9 cellular contexts compared by ENCODE assay signal in genomic region chr3:38151667-38152265, GRCh38. TPM values are rescaled to one million over a fixed set of nuclear protein-coding genes. Genes with fewer than 3 reads are reported as not detected.
DNase-seq lines count a peak whose midpoint lies in the region; ATAC-seq and TF ChIP-seq lines count a peak whose summit lies in the region.
"Had no signal": no experiment of that assay in that cellular context is flagged by ENCODE, and none has a peak within 500 bp of the region (broad histone marks: within the 10 kb centered on the region; RNA-seq: fewer than 3 reads in every experiment).

No MANE protein-coding gene starts in this region.

- 71 to 83% methylated on average over 3 of the region's 3 CpGs for WGBS in upper lobe of left lung, 2 donors

- H3K4me3 Mint-ChIP-seq in activated naive CD4-positive, alpha-beta T cell treated with anti-CD3 and anti-CD28 coated beads, Interleukin-2, amount 50 U/mL, for 24 hours: no peak overlapping the region
- H3K4me3 Mint-ChIP-seq in activated naive CD4-positive, alpha-beta T cell treated with anti-CD3 and anti-CD28 coated beads for 36 hours: no peak overlapping the region
- H3K4me3 Mint-ChIP-seq in T-helper 17 cell (no peak overlapping the region), immature natural killer cell (peak overlapping the region in 3 of 5 donors; percentile 49 to 71 (median 50))

- intact Hi-C loops in activated naive CD4-positive, alpha-beta T cell treated with anti-CD3 and anti-CD28 coated beads for 36 hours (cut with micrococcal nuclease): loop anchor here (2.0 kb wide), 1 partner anchor 13 kb away; the partner anchor contains the start of gene OXSR1

- TF ChIP-seq POLR2A in upper lobe of left lung (IDR thresholded peaks at IDR 0.05): no peak

- peak overlapping the region; percentile 66 for H3K27ac Mint-ChIP-seq in activated naive CD4-positive, alpha-beta T cell treated with anti-CD3 and anti-CD28 coated beads, Interleukin-2, amount 50 U/mL, for 24 hours
- H3K27ac Mint-ChIP-seq in activated naive CD4-positive, alpha-beta T cell treated with anti-CD3 and anti-CD28 coated beads for 36 hours: no peak overlapping the region
- peak overlapping the region; percentile 74 for H3K27ac Mint-ChIP-seq in T-helper 17 cell
- H3K27ac Mint-ChIP-seq in immature natural killer cell: peak overlapping the region; percentile 73 to 96 (median 90)

- H3K36me3 ChIP-seq in upper lobe of left lung (no peaks in the 10 kb centered on the region), HAP-1 (replicated peaks) (no peaks in the 10 kb centered on the region)

- peak; percentile 91 for ATAC-seq in T-helper 17 cell
- ATAC-seq in upper lobe of left lung (ENCODE audit: low FRiP score in 2 of 2): peak; percentile 53 to 60
- no peak for ATAC-seq in HG02678 (IDR thresholded peaks at IDR 0.05; ENCODE audit: unreplicated experiment)

- H3K9me3 Mint-ChIP-seq in activated naive CD4-positive, alpha-beta T cell treated with anti-CD3 and anti-CD28 coated beads, Interleukin-2, amount 50 U/mL, for 24 hours: peaks cover 9% of the 10 kb centered on the region
- H3K9me3 Mint-ChIP-seq in activated naive CD4-positive, alpha-beta T cell treated with anti-CD3 and anti-CD28 coated beads for 36 hours: peaks cover 8% of the 10 kb centered on the region
- peaks cover 0 to 4% (median under 1%) of the 10 kb centered on the region in 6 donors for H3K9me3 Mint-ChIP-seq in immature natural killer cell

- peaks cover 36% of the 10 kb centered on the region for H3K4me1 Mint-ChIP-seq in activated naive CD4-positive, alpha-beta T cell treated with anti-CD3 and anti-CD28 coated beads, Interleukin-2, amount 50 U/mL, for 24 hours
- peaks cover 41% of the 10 kb centered on the region for H3K4me1 Mint-ChIP-seq in activated naive CD4-positive, alpha-beta T cell treated with anti-CD3 and anti-CD28 coated beads for 36 hours (ENCODE audit: low read depth)
- peaks cover 17% of the 10 kb centered on the region for H3K4me1 Mint-ChIP-seq in T-helper 17 cell
- peaks cover 14 to 22% of the 10 kb centered on the region in 2 donors for H3K4me1 Mint-ChIP-seq in immature natural killer cell

- no peak for DNase-seq in activated naive CD4-positive, alpha-beta T cell treated with anti-CD3 and anti-CD28 coated beads for 36 hours
- no peak for DNase-seq in T-helper 17 cell
- peak in 2 of 3 donors; percentile 30 to 54 for DNase-seq in immature natural killer cell
- DNase-seq in upper lobe of left lung: no peak
- DNase-seq in HAP-1 (ENCODE audit: low spot score in 2 of 2): no peak
- DNase-seq in dermis blood vessel endothelial cell: no peak
- DNase-seq: stimulated activated CD4-positive, alpha-beta T cell treated with anti-CD3 and anti-CD28 coated beads, Interleukin-4, amount 100 ng/mL, for 24 hours had no signal

- H3K4me3 ChIP-seq in upper lobe of left lung (no peak overlapping the region), HAP-1 (no peak overlapping the region)

- H3K4me1 ChIP-seq in upper lobe of left lung (peaks cover 0 to 16% (median 11%) of the 10 kb centered on the region in 4 donors), HAP-1 (no peaks in the 10 kb centered on the region)

- TF ChIP-seq EP300 in upper lobe of left lung (IDR thresholded peaks at IDR 0.05): no peak

- no peaks in the 10 kb centered on the region for H3K36me3 Mint-ChIP-seq in activated naive CD4-positive, alpha-beta T cell treated with anti-CD3 and anti-CD28 coated beads, Interleukin-2, amount 50 U/mL, for 24 hours
- H3K36me3 Mint-ChIP-seq in activated naive CD4-positive, alpha-beta T cell treated with anti-CD3 and anti-CD28 coated beads for 36 hours (ENCODE audit: low read depth): peaks cover 1% of the 10 kb centered on the region
- H3K36me3 Mint-ChIP-seq in T-helper 17 cell (ENCODE audit: low read depth) (no peaks in the 10 kb centered on the region), immature natural killer cell (peaks cover 2 to 6% (median 3%) of the 10 kb centered on the region in 3 donors)

- H3K9me3 ChIP-seq in T-helper 17 cell (ENCODE audit: control insufficient read depth, low read length, poor library complexity, severe bottlenecking): no peaks in the 10 kb centered on the region
- no peaks in the 10 kb centered on the region for H3K9me3 ChIP-seq in upper lobe of left lung
- no peaks in the 10 kb centered on the region; the same call in 1 of the 2 replicates for H3K9me3 ChIP-seq in HAP-1

- H3K27me3 Mint-ChIP-seq in activated naive CD4-positive, alpha-beta T cell treated with anti-CD3 and anti-CD28 coated beads, Interleukin-2, amount 50 U/mL, for 24 hours: no peaks in the 10 kb centered on the region
- H3K27me3 Mint-ChIP-seq in activated naive CD4-positive, alpha-beta T cell treated with anti-CD3 and anti-CD28 coated beads for 36 hours (ENCODE audit: low read depth): no peaks in the 10 kb centered on the region
- H3K27me3 Mint-ChIP-seq in T-helper 17 cell (no peaks in the 10 kb centered on the region), immature natural killer cell (ENCODE audit: low read depth in 3 of 3) (peaks cover 0 to 4% (median 0%) of the 10 kb centered on the region in 3 donors)

- peak overlapping the region; percentile 21 to 72 (median 54) for H3K27ac ChIP-seq in upper lobe of left lung

- in situ Hi-C loops in HAP-1 (cut with MboI; ENCODE audit: low sequenced_read_pairs): no loop called here

- TF ChIP-seq CTCF in upper lobe of left lung (IDR thresholded peaks at IDR 0.05): no peak

- CTCF ChIA-PET in activated naive CD4-positive, alpha-beta T cell treated with anti-CD3 and anti-CD28 coated beads for 36 hours (lab: Charles Lee): interaction anchor here (3.9 kb wide), 1 partner anchor 12 kb away, joined by 19 read pairs; the partner anchor contains the start of gene OXSR1

- H3K27me3 ChIP-seq in upper lobe of left lung: no peaks in the 10 kb centered on the region
- H3K27me3 ChIP-seq in HAP-1 (ENCODE audit: low read depth): no peaks in the 10 kb centered on the region

RNA-seq across cellular contexts. Expression of gene MYD88, which starts 13.3 kb away (rescaled TPM):
- total RNA-seq in activated naive CD4-positive, alpha-beta T cell treated with anti-CD3 and anti-CD28 coated beads for 36 hours: 10 to 100 TPM; 16.6 to 19.3 TPM
- total RNA-seq in T-helper 17 cell: 10 to 100 TPM; 44.0 to 45.5 TPM
- 100 to 1,000 TPM in 2 of 3 donors, 10 to 100 TPM in 1; 94.0 to 205 (median 129) TPM for polyA plus RNA-seq in immature natural killer cell
- total RNA-seq in upper lobe of left lung: 100 to 1,000 TPM in 2 of 6 donors, 10 to 100 TPM in 4; 38.1 to 116 (median 83.3) TPM
- 29.3 and 29.9 TPM in 2 replicates for total RNA-seq in dermis blood vessel endothelial cell

RNA-seq across cellular contexts. Expression of gene OXSR1, which starts 13.6 kb away (rescaled TPM):
- total RNA-seq in activated naive CD4-positive, alpha-beta T cell treated with anti-CD3 and anti-CD28 coated beads for 36 hours: 10 to 100 TPM; 33.8 to 35.0 TPM
- 10 to 100 TPM; 39.8 to 51.9 TPM for total RNA-seq in T-helper 17 cell
- 10 to 100 TPM; 13.1 to 16.1 (median 13.5) TPM for polyA plus RNA-seq in immature natural killer cell
- total RNA-seq in upper lobe of left lung: 10 to 100 TPM; 26.6 to 43.7 (median 31.6) TPM
- total RNA-seq in dermis blood vessel endothelial cell: 35.2 and 41.2 TPM in 2 replicates

RNA-seq across cellular contexts. Expression of gene ACAA1, which starts 14.8 kb away (rescaled TPM):
- 10 to 100 TPM; 57.5 to 58.7 TPM for total RNA-seq in activated naive CD4-positive, alpha-beta T cell treated with anti-CD3 and anti-CD28 coated beads for 36 hours
- total RNA-seq in T-helper 17 cell (10 to 100 TPM; 78.2 to 79.3 TPM), upper lobe of left lung (100 to 1,000 TPM in 4 of 6 donors, 10 to 100 TPM in 2; 67.1 to 170 (median 116) TPM), dermis blood vessel endothelial cell (27.2 and 42.5 TPM in 2 replicates)
- polyA plus RNA-seq in immature natural killer cell: 100 to 1,000 TPM in 1 of 3 donors, 10 to 100 TPM in 2; 74.8 to 113 (median 82.8) TPM

Comparison
In these comparisons a context has a peak if more than half of its experiments do, and no peak if none do; other contexts are left out.
1. H3K4me3 Mint-ChIP-seq: peak in immature natural killer cell (3 of 5); none in activated naive CD4-positive, alpha-beta T cell treated with anti-CD3 and anti-CD28 coated beads, Interleukin-2, amount 50 U/mL, for 24 hours (single experiment), activated naive CD4-positive, alpha-beta T cell treated with anti-CD3 and anti-CD28 coated beads for 36 hours (single experiment) and T-helper 17 cell (single experiment).
2. DNase-seq: peak in immature natural killer cell (2 of 3); none in activated naive CD4-positive, alpha-beta T cell treated with anti-CD3 and anti-CD28 coated beads for 36 hours (single experiment), T-helper 17 cell (0 of 3), upper lobe of left lung (0 of 2), HAP-1 (0 of 2) and dermis blood vessel endothelial cell (single experiment).